In genomic region chr20:48951041-48951440, GRCh38 we compare ENCODE assay signal across 23 cellular contexts.
"Had no signal": no experiment of that assay in that cellular context is flagged by ENCODE, and none has a peak within 500 bp of the region (broad histone marks: within the 10 kb centered on the region; RNA-seq: fewer than 3 reads in every experiment).

No MANE protein-coding gene starts in this region.

- H3K4me1 Mint-ChIP-seq: activated CD4-positive, alpha-beta T cell treated with anti-CD3 and anti-CD28 coated beads, Interleukin-2, amount 10 ng/mL, durations not matched to agents 7 days and 5 days had no signal

- ATAC-seq: activated CD8-positive, alpha-beta T cell treated with anti-CD3 and anti-CD28 coated beads, Interleukin-2, amount 10 ng/mL, durations not matched to agents 7 days and 5 days; activated T-cell treated with anti-CD3 and anti-CD28 coated beads, Interleukin-2, amount 50 U/mL, for 4 hours; body of pancreas; K562; PC-3; Right ventricle myocardium inferior had no signal

- H3K27ac Mint-ChIP-seq: activated CD4-positive, alpha-beta T cell treated with anti-CD3 and anti-CD28 coated beads, Interleukin-2, amount 10 ng/mL, durations not matched to agents 7 days and 5 days; activated CD8-positive, alpha-beta T cell treated with anti-CD3 and anti-CD28 coated beads, Interleukin-2, amount 10 ng/mL, durations not matched to agents 7 days and 5 days; activated naive CD8-positive, alpha-beta T cell treated with anti-CD3 and anti-CD28 coated beads, Interleukin-2, amount 10 ng/mL, durations not matched to agents 7 days and 5 days had no signal

- H3K27ac ChIP-seq: body of pancreas, Peyer's patch had no signal

- H3K9me3 Mint-ChIP-seq: activated CD4-positive, alpha-beta T cell treated with anti-CD3 and anti-CD28 coated beads, Interleukin-2, amount 10 ng/mL, durations not matched to agents 7 days and 5 days; activated naive CD8-positive, alpha-beta T cell treated with anti-CD3 and anti-CD28 coated beads, Interleukin-2, amount 10 ng/mL, durations not matched to agents 7 days and 5 days; activated T-cell treated with anti-CD3 and anti-CD28 coated beads, Interleukin-2, amount 50 U/mL, for 4 hours had no signal

- H3K27me3 ChIP-seq: body of pancreas, Peyer's patch had no signal

- H3K4me1 ChIP-seq: Peyer's patch had no signal

- H3K4me3 Mint-ChIP-seq: activated CD4-positive, alpha-beta T cell treated with anti-CD3 and anti-CD28 coated beads, Interleukin-2, amount 10 ng/mL, durations not matched to agents 7 days and 5 days; activated CD8-positive, alpha-beta T cell treated with anti-CD3 and anti-CD28 coated beads, Interleukin-2, amount 10 ng/mL, durations not matched to agents 7 days and 5 days; activated naive CD8-positive, alpha-beta T cell treated with anti-CD3 and anti-CD28 coated beads, Interleukin-2, amount 10 ng/mL, durations not matched to agents 7 days and 5 days; activated T-cell treated with anti-CD3 and anti-CD28 coated beads, Interleukin-2, amount 50 U/mL, for 4 hours had no signal

- H3K27me3 Mint-ChIP-seq: activated CD4-positive, alpha-beta T cell treated with anti-CD3 and anti-CD28 coated beads, Interleukin-2, amount 10 ng/mL, durations not matched to agents 7 days and 5 days; activated naive CD8-positive, alpha-beta T cell treated with anti-CD3 and anti-CD28 coated beads, Interleukin-2, amount 10 ng/mL, durations not matched to agents 7 days and 5 days had no signal

- H3K9me3 ChIP-seq: body of pancreas, Peyer's patch had no signal

- DNase-seq: activated CD4-positive, alpha-beta T cell treated with anti-CD3 and anti-CD28 coated beads, Interleukin-2, amount 10 ng/mL, durations not matched to agents 7 days and 5 days; activated CD4-positive, alpha-beta T cell treated with anti-CD3 and anti-CD28 coated beads, Interleukin-2, amount 50 U/mL, for 48 hours; activated CD8-positive, alpha-beta T cell treated with anti-CD3 and anti-CD28 coated beads, Interleukin-2, amount 10 ng/mL, durations not matched to agents 7 days and 5 days; activated effector memory CD4-positive, alpha-beta T cell treated with anti-CD3 and anti-CD28 coated beads, Interleukin-2, amount 50 U/mL, for 16 hours; activated naive CD4-positive, alpha-beta T cell; activated naive CD4-positive, alpha-beta T cell treated with anti-CD3 and anti-CD28 coated beads, Interleukin-2, amount 50 U/mL, for 16 hours; activated naive CD8-positive, alpha-beta T cell treated with anti-CD3 and anti-CD28 coated beads, Interleukin-2, amount 10 ng/mL, durations not matched to agents 7 days and 5 days; activated T-cell treated with anti-CD3 and anti-CD28 coated beads, Interleukin-2, amount 50 U/mL, for 4 hours; body of pancreas; NCI-H1105; NCI-H1417 treated with DMSO at 0.1 percent for 48 hours; NCI-H187 treated with DMSO at 0.1 percent for 48 hours; NCI-H2081 treated with DMSO at 0.1 percent for 48 hours; NCI-H345; NCI-H524 treated with DMSO at 0.1 percent for 48 hours; PC-3; Peyer's patch; RPMI8226; SW 1271; T-helper 1 cell; T1000 had no signal

- H3K4me3 ChIP-seq: body of pancreas, K562, Peyer's patch had no signal
